ENCODE assay signal across 14 cellular contexts in genomic region chrX:49598720-49599119, GRCh38. TPM values are rescaled to one million over a fixed set of nuclear protein-coding genes. Genes with fewer than 3 reads are reported as not detected.
"Had no signal": no experiment of that assay in that cellular context is flagged by ENCODE, and none has a peak within 500 bp of the region (broad histone marks: within the 10 kb centered on the region; RNA-seq: fewer than 3 reads in every experiment).

GAGE1 (plus strand) TSS chrX:49599020; CDS start chrX:49600175, 1,155 bp downstream.

RNA-seq across cellular contexts. Expression of gene GAGE1, which starts in this region (rescaled TPM):
- total RNA-seq: stomach, subcutaneous adipose tissue, suprapubic skin, temporal lobe, thoracic aorta, thyroid gland, tibial nerve, transverse colon, upper lobe of right lung, ureter, urinary bladder, uterus, vagina had no signal
- polyA plus RNA-seq: stomach, thymus, urinary bladder had no signal
